Comparison of ENCODE assay signal across 8 cellular contexts in the genomic region with DNA sequence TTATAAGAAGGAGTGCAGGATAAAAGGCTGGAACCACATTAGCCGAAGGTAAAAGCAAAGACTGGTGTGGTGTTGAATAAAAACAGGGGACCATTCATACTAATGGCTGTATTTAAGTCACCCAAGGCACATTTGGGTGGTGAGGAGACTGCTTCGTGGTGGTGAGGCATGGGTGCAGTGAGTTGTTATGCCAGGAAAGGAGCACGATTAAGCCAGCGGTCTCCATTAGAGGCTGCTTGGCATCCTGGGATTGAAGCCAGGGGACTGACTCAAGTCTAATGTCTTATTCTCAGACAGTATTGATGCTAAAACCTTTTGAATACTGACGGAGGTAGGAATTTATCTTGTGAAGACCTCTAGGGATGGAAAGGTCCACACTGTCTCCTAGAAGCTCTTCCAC. TPM values are rescaled to one million over a fixed set of nuclear protein-coding genes. Genes with fewer than 3 reads are reported as not detected.
DNase-seq lines count a peak whose midpoint lies in the region; ATAC-seq and TF ChIP-seq lines count a peak whose summit lies in the region.

No MANE protein-coding gene starts in this region.

- peaks cover 2% of the 10 kb centered on the region for H3K36me3 Mint-ChIP-seq in CD8-positive, alpha-beta T cell

- H3K9me3 ChIP-seq in CD8-positive, alpha-beta T cell (ENCODE audit: low read length), result no peaks in the 10 kb centered on the region
- H3K9me3 ChIP-seq in colonic mucosa, result no peaks in the 10 kb centered on the region
- no peaks in the 10 kb centered on the region for H3K9me3 ChIP-seq in ovary

- peak overlapping the region; percentile 44 for H3K4me3 ChIP-seq in CD8-positive, alpha-beta T cell (ENCODE audit: low read depth, low read length)
- no peak overlapping the region for H3K4me3 ChIP-seq in colonic mucosa
- peak overlapping the region; percentile 16 for H3K4me3 ChIP-seq in ovary

- H3K4me1 Mint-ChIP-seq in CD8-positive, alpha-beta T cell (ENCODE audit: low read depth), result peaks cover 34% of the 10 kb centered on the region

- CTCF ChIA-PET in CD8-positive, alpha-beta T cell (lab: Charles Lee), result interaction anchor here (2.4 to 4.3 kb wide), 2 partner anchors 8 to 22 kb away, joined by 12 to 22 read pairs; a partner anchor contains a TSS

- H3K4me1 ChIP-seq in CD8-positive, alpha-beta T cell (ENCODE audit: insufficient read depth, low read length), result peaks cover 12% of the 10 kb centered on the region
- H3K4me1 ChIP-seq in colonic mucosa (peaks cover 3% of the 10 kb centered on the region), ovary (ENCODE audit: insufficient read depth) (no peaks in the 10 kb centered on the region)

- peak overlapping the region; percentile 7 for H3K27ac ChIP-seq in CD8-positive, alpha-beta T cell (ENCODE audit: low read depth, low read length)
- peak overlapping the region; percentile 34 for H3K27ac ChIP-seq in colonic mucosa
- peak overlapping the region in 1 of 2 donors; percentile 55 for H3K27ac ChIP-seq in ovary

- H3K9me3 Mint-ChIP-seq in CD8-positive, alpha-beta T cell, result no peaks in the 10 kb centered on the region

- no peak for TF ChIP-seq CTCF in CD8-positive, alpha-beta T cell (IDR thresholded peaks at IDR 0.05)
- TF ChIP-seq CTCF in colonic mucosa (IDR thresholded peaks at IDR 0.05) (no peak), ovary (IDR thresholded peaks at IDR 0.05) (no peak)

- DNase-seq in CD8-positive, alpha-beta T cell, result peak in 1 of 7 experiments; percentile 46
- DNase-seq in colonic mucosa (peak; percentile 16), ovary (peak in 1 of 5 donors; percentile 23), NCI-H526 (lab: John Stamatoyannopoulos, UW) (no peak), NCI-H1105 (lab: John Stamatoyannopoulos, UW) (no peak), globus pallidus (ENCODE audit: low spot score) (no peak)

- peak overlapping the region in 1 of 2 donors; percentile 55 for H3K9ac ChIP-seq in colonic mucosa (ENCODE audit: low read depth in 2 of 2, low read length in 2 of 2)

- peak; percentile 12 for ATAC-seq in CD8-positive, alpha-beta T cell
- ATAC-seq in HG02642 (IDR thresholded peaks at IDR 0.05; ENCODE audit: poor library complexity, unreplicated experiment) (peak; percentile 20), GM19324 (IDR thresholded peaks at IDR 0.05; ENCODE audit: low FRiP score, unreplicated experiment) (no peak)

- POLR2A ChIA-PET in CD8-positive, alpha-beta T cell (lab: Charles Lee), result interaction anchor here (3.1 to 6.0 kb wide), 2 partner anchors 19 to 22 kb away, joined by 10 to 26 read pairs; a partner anchor contains a TSS

- no peak for TF ChIP-seq POLR2A in ovary (IDR thresholded peaks at IDR 0.05)

- no peaks in the 10 kb centered on the region for H3K27me3 Mint-ChIP-seq in CD8-positive, alpha-beta T cell (ENCODE audit: low read depth)

- peak overlapping the region; percentile 86 for H3K4me3 Mint-ChIP-seq in CD8-positive, alpha-beta T cell

- no peaks in the 10 kb centered on the region for H3K27me3 ChIP-seq in CD8-positive, alpha-beta T cell (ENCODE audit: insufficient read depth, low read length)
- H3K27me3 ChIP-seq in colonic mucosa, result no peaks in the 10 kb centered on the region
- H3K27me3 ChIP-seq in ovary, result no peaks in the 10 kb centered on the region

- 14 to 40% (median 21%) methylated on average over 5 of the region's 5 CpGs for WGBS in ovary, 3 donors

- no peaks in the 10 kb centered on the region for H3K36me3 ChIP-seq in CD8-positive, alpha-beta T cell (ENCODE audit: insufficient read depth, low read length)
- H3K36me3 ChIP-seq in colonic mucosa (no peaks in the 10 kb centered on the region), ovary (no peaks in the 10 kb centered on the region)

- peak overlapping the region; percentile 94 for H3K27ac Mint-ChIP-seq in CD8-positive, alpha-beta T cell

- intact Hi-C loops in CD8-positive, alpha-beta T cell (cut with DNase I, micrococcal nuclease), result loop anchor here in 1 of 2 experiments (2.0 kb wide), 1 partner anchor 21 kb away; no protein-coding TSS in a partner anchor
- intact Hi-C loops in colonic mucosa (cut with DNase I), result no loop called here
- intact Hi-C loops in ovary (cut with DNase I), result no loop called here

- no peak for TF ChIP-seq EP300 in ovary (IDR thresholded peaks at IDR 0.05)

RNA-seq across cellular contexts. Expression of a gene that starts 21.9 kb away (rescaled TPM):
- total RNA-seq in CD8-positive, alpha-beta T cell, result 10 to 100 TPM; 89.7 to 90.6 TPM
- 10 to 100 TPM; 34.4 to 52.4 TPM for total RNA-seq in colonic mucosa
- 10 to 100 TPM; 30.3 to 83.2 (median 55.9) TPM for total RNA-seq in ovary
- polyA plus RNA-seq in ovary, result 10 to 100 TPM; 15.8 to 32.9 TPM
